ENCODE assay signal across 10 cellular contexts in the genomic region with DNA sequence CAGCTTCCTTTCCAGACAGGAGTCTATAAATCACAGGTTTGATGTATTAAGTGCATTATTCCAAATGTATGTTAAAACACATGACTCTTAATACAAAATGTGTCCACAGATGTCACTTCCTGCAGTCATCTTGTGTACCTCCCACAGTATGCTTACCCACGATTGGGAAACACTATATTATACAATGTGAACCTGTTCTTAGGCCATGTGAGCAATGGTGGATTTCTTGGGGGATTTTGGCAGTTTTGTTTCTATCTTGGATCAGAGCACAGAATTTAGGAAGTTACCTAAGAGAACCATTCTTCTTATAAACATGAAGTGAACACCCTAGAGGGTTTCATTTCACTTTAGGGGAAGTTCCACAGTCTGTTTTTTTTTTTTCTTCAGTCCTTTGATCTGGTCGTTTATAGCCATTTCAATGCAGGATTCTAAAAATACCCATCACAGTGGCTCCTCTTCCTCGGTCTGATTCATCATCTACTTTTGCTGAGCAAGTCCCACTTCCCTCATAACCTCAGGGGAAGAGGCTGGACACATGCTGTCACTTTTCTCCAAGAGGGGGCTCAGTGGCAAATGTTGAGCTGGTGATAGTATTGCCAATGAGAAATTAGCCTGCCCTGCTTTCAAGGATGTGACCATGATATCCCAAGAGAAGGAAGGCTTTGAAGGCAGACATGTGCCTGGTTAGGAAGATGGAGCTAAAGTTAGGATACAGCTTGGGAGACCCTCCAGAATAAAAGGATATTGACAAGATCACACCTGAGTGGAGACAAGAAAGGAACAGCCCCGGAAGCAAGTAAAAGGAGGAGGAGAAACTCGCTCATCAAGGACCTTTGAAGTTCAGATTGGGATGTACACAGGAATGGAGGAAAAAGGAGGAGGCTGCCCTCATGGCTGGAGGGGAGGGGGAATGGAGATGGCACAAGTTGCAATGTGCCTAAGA. TPM values are rescaled to one million over a fixed set of nuclear protein-coding genes. Genes with fewer than 3 reads are reported as not detected.
DNase-seq lines count a peak whose midpoint lies in the region; ATAC-seq and TF ChIP-seq lines count a peak whose summit lies in the region.
"Had no signal": no experiment of that assay in that cellular context is flagged by ENCODE, and none has a peak within 500 bp of the region (broad histone marks: within the 10 kb centered on the region; RNA-seq: fewer than 3 reads in every experiment).

No MANE protein-coding gene starts in this region.

- H3K27ac ChIP-seq in vagina, result peak overlapping the region; percentile 2
- H3K27ac ChIP-seq: SJSA1 had no signal

- POLR2A ChIA-PET in activated B cell treated with CpG ODN at 0.5 μM for 24 hours (lab: Charles Lee), result interaction anchor here (0.7 to 3.6 kb wide), 16 partner anchors 9 to 56 kb away, joined by 3 to 30 read pairs (median 6); a partner anchor contains a TSS

- H3K9me3 Mint-ChIP-seq in activated B cell treated with CpG ODN at 0.5 μM for 24 hours, result no peaks in the 10 kb centered on the region
- H3K9me3 Mint-ChIP-seq: endodermal cell had no signal

- H3K4me3 Mint-ChIP-seq in activated B cell treated with CpG ODN at 0.5 μM for 24 hours, result peak overlapping the region; percentile 79
- H3K4me3 Mint-ChIP-seq: endodermal cell had no signal

- H3K27ac Mint-ChIP-seq in activated B cell treated with CpG ODN at 0.5 μM for 24 hours, result peak overlapping the region; percentile 96
- H3K27ac Mint-ChIP-seq: endodermal cell had no signal

- no peak for TF ChIP-seq POLR2A in vagina (IDR thresholded peaks at IDR 0.05)

- no peaks in the 10 kb centered on the region for H3K27me3 ChIP-seq in vagina

- peak; percentile 26 for DNase-seq in stimulated activated CD4-positive, alpha-beta T cell treated with anti-CD3 and anti-CD28 coated beads, Interleukin-15, amount 100 ng/mL, for 24 hours
- DNase-seq in stimulated activated CD4-positive, alpha-beta T cell treated with anti-CD3 and anti-CD28 coated beads, Interleukin-4, amount 100 ng/mL, for 4 hours, result no peak
- DNase-seq in activated B cell treated with CpG ODN at 0.5 μM for 24 hours (no peak), vagina (ENCODE audit: extremely low spot score in 2 of 2) (no peak), C1 segment of cervical spinal cord (lab: John Stamatoyannopoulos, UW) (no peak), NCI-H2029 (lab: John Stamatoyannopoulos, UW) (no peak)
- no peak for DNase-seq in effector CD8-positive, alpha-beta T cell (lab: John Stamatoyannopoulos, UW)
- DNase-seq: endodermal cell had no signal

- peaks cover 9% of the 10 kb centered on the region for H3K4me1 ChIP-seq in vagina
- H3K4me1 ChIP-seq: SJSA1 had no signal

- no peak overlapping the region for H3K4me3 ChIP-seq in vagina
- H3K4me3 ChIP-seq: SJSA1 had no signal

- H3K36me3 Mint-ChIP-seq in activated B cell treated with CpG ODN at 0.5 μM for 24 hours (ENCODE audit: low read depth), result peaks cover 90% of the 10 kb centered on the region

- H3K36me3 ChIP-seq in vagina, result no peaks in the 10 kb centered on the region
- H3K36me3 ChIP-seq: SJSA1 had no signal

- H3K27me3 Mint-ChIP-seq in activated B cell treated with CpG ODN at 0.5 μM for 24 hours, result no peaks in the 10 kb centered on the region

- CTCF ChIA-PET in activated B cell treated with CpG ODN at 0.5 μM for 24 hours (lab: Charles Lee), result interaction anchor here (0.6 to 2.1 kb wide), 6 partner anchors 26 to 521 kb away, joined by 3 to 5 read pairs (median 3); no protein-coding TSS in a partner anchor

- intact Hi-C loops in activated B cell treated with CpG ODN at 0.5 μM for 24 hours (cut with micrococcal nuclease) (loop anchor here (1.0 to 10.0 kb wide), 7 partner anchors 16 to 447 kb away; a partner anchor contains a TSS), vagina (cut with DNase I) (no loop called here)

- ATAC-seq in HG03175 (IDR thresholded peaks at IDR 0.05; ENCODE audit: unreplicated experiment) (peak; percentile 35), activated B cell treated with CpG ODN at 0.5 μM for 24 hours (ENCODE audit: low read depth) (peak; percentile 66)

- no peaks in the 10 kb centered on the region for H3K9me3 ChIP-seq in vagina
- H3K9me3 ChIP-seq: SJSA1 had no signal

- peaks cover 97% of the 10 kb centered on the region for H3K4me1 Mint-ChIP-seq in activated B cell treated with CpG ODN at 0.5 μM for 24 hours
- H3K4me1 Mint-ChIP-seq: endodermal cell had no signal

- no peak for TF ChIP-seq CTCF in activated B cell treated with CpG ODN at 0.5 μM for 24 hours (IDR thresholded peaks at IDR 0.05)
- no peak for TF ChIP-seq CTCF in vagina (IDR thresholded peaks at IDR 0.05)

RNA-seq across cellular contexts. Expression of a gene that starts 22.6 kb away (rescaled TPM):
- 138 and 140 TPM in 2 replicates for total RNA-seq in activated B cell treated with CpG ODN at 0.5 μM for 24 hours
- 4.4 TPM for total RNA-seq in vagina
- total RNA-seq: endodermal cell, SJSA1 had no signal

Comparison
In these comparisons a context has a peak if more than half of its experiments do, and no peak if none do; other contexts are left out.
1. RNA of a gene that starts 22.6 kb away (total RNA-seq): 138 to 140 TPM in activated B cell treated with CpG ODN at 0.5 μM for 24 hours; 4.4 TPM in vagina (single experiment); every median in the first group is over 10 times any median in the second.